9 cellular contexts compared by ENCODE assay signal in the genomic region with DNA sequence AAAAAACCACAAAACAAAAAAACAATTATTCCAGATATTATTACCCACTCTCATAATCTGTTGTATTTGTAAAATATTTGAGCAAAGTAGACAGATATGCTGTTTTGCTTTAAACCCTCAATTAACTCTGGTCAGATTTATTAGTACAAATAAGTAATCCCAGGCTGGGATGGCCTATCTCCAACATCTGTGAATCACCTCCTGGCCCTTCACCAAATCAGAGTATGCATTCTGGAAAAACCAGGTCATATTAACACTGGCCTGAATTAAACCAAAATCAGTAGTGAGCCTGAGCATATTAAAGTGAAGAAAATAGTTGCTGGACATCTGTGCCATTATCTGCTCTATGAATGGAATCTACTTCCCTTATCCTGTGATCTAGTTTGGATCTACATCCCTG. TPM values are rescaled to one million over a fixed set of nuclear protein-coding genes. Genes with fewer than 3 reads are reported as not detected.
A peak's percentile ranks its signal among the peaks of the same experiment; 100 is the strongest.
DNase-seq lines count a peak whose midpoint lies in the region; ATAC-seq and TF ChIP-seq lines count a peak whose summit lies in the region.
"Had no signal": no experiment of that assay in that cellular context is flagged by ENCODE, and none has a peak within 500 bp of the region (broad histone marks: within the 10 kb centered on the region; RNA-seq: fewer than 3 reads in every experiment).

No MANE protein-coding gene starts in this region.

- H3K36me3 Mint-ChIP-seq in CD4-positive, alpha-beta memory T cell = peaks cover 30 to 52% of the 10 kb centered on the region in 2 donors
- H3K36me3 Mint-ChIP-seq in osteocyte (ENCODE audit: unreplicated experiment) = peaks cover 40% of the 10 kb centered on the region

- POLR2A ChIA-PET in CD4-positive, alpha-beta memory T cell (lab: Charles Lee; ENCODE audit: partially characterized antibody) = no interaction called here

- H3K36me3 ChIP-seq in CD4-positive, alpha-beta memory T cell (ENCODE audit: insufficient read depth, low read length) = peaks cover 27% of the 10 kb centered on the region

- no peaks in the 10 kb centered on the region for H3K27me3 ChIP-seq in CD4-positive, alpha-beta memory T cell (ENCODE audit: insufficient read depth, low read length)

- no peak overlapping the region for H3K27ac ChIP-seq in CD4-positive, alpha-beta memory T cell (ENCODE audit: low read depth, low read length)

- no peak for DNase-seq in CD4-positive, alpha-beta memory T cell
- DNase-seq in RPMI7951 (ENCODE audit: low read depth) = peak; percentile 86
- DNase-seq in osteocyte (ENCODE audit: extremely low spot score, unreplicated experiment) = no peak
- no peak for DNase-seq in HuH-7.5 (ENCODE audit: low spot score)
- DNase-seq: NCI-H526 had no signal

- peak overlapping the region in 5 of 7 donors; percentile 16 to 80 (median 52) for H3K27ac Mint-ChIP-seq in CD4-positive, alpha-beta memory T cell
- H3K27ac Mint-ChIP-seq in osteocyte (ENCODE audit: unreplicated experiment) = peak overlapping the region; percentile 65

- no peak overlapping the region for H3K4me3 ChIP-seq in CD4-positive, alpha-beta memory T cell (ENCODE audit: low read length in 2 of 2)

- intact Hi-C loops in CD4-positive, alpha-beta memory T cell (cut with micrococcal nuclease) = no loop called here

- peaks cover 16 to 46% (median 30%) of the 10 kb centered on the region in 4 donors for H3K4me1 Mint-ChIP-seq in CD4-positive, alpha-beta memory T cell
- peaks cover 32% of the 10 kb centered on the region for H3K4me1 Mint-ChIP-seq in osteocyte (ENCODE audit: unreplicated experiment)

- peak; percentile 77 for ATAC-seq in esophagus mucosa
- ATAC-seq in GM18907 (IDR thresholded peaks at IDR 0.05; ENCODE audit: unreplicated experiment) = no peak
- no peak for ATAC-seq in GM21786 (IDR thresholded peaks at IDR 0.05; ENCODE audit: unreplicated experiment)
- no peak for ATAC-seq in HG03045 (IDR thresholded peaks at IDR 0.05; ENCODE audit: unreplicated experiment)

- no peaks in the 10 kb centered on the region for H3K27me3 Mint-ChIP-seq in CD4-positive, alpha-beta memory T cell
- no peaks in the 10 kb centered on the region for H3K27me3 Mint-ChIP-seq in osteocyte (ENCODE audit: unreplicated experiment)

- H3K4me3 Mint-ChIP-seq in CD4-positive, alpha-beta memory T cell = no peak overlapping the region
- no peak overlapping the region for H3K4me3 Mint-ChIP-seq in osteocyte (ENCODE audit: unreplicated experiment)

- H3K9me3 ChIP-seq in CD4-positive, alpha-beta memory T cell (ENCODE audit: control insufficient read depth in 1 of 2, low read length in 2 of 2) = no peaks in the 10 kb centered on the region

- no peak for TF ChIP-seq CTCF in osteocyte (IDR thresholded peaks at IDR 0.05)

- peaks cover 9% of the 10 kb centered on the region for H3K4me1 ChIP-seq in CD4-positive, alpha-beta memory T cell (ENCODE audit: insufficient read depth, low read length)

- CTCF ChIA-PET in CD4-positive, alpha-beta memory T cell (lab: Charles Lee; ENCODE audit: partially characterized antibody) = interaction anchor here (1.3 kb wide), 1 partner anchor 14 kb away, joined by 3 read pairs; no protein-coding TSS in a partner anchor

- no peaks in the 10 kb centered on the region for H3K9me3 Mint-ChIP-seq in CD4-positive, alpha-beta memory T cell
- H3K9me3 Mint-ChIP-seq in osteocyte (ENCODE audit: unreplicated experiment) = no peaks in the 10 kb centered on the region

RNA-seq across cellular contexts. Expression of gene STAT3, which starts 41.0 kb away (rescaled TPM):
- total RNA-seq in CD4-positive, alpha-beta memory T cell = 100 to 1,000 TPM; 129 to 131 TPM
- polyA plus RNA-seq in CD4-positive, alpha-beta memory T cell = 100 to 1,000 TPM; 103 to 147 TPM
- 40.6 and 44.6 TPM in 2 replicates for total RNA-seq in RPMI7951 (2014; rRNA removed; shearing (Covaris generic))
- total RNA-seq in esophagus mucosa = 191 TPM
- 280 and 281 TPM in 2 replicates for total RNA-seq in osteocyte

RNA-seq across cellular contexts. Expression of gene STAT5A, which starts 58.9 kb away (rescaled TPM):
- 100 to 1,000 TPM; 130 to 133 TPM for total RNA-seq in CD4-positive, alpha-beta memory T cell
- 10 to 100 TPM; 66.7 to 94.6 TPM for polyA plus RNA-seq in CD4-positive, alpha-beta memory T cell
- total RNA-seq in RPMI7951 (2014; rRNA removed; shearing (Covaris generic)) = 7.8 and 23.9 TPM in 2 replicates
- total RNA-seq in esophagus mucosa = 6.9 TPM
- 45.5 and 47.7 TPM in 2 replicates for total RNA-seq in osteocyte
